8 cellular contexts compared by ENCODE assay signal in the genomic region with DNA sequence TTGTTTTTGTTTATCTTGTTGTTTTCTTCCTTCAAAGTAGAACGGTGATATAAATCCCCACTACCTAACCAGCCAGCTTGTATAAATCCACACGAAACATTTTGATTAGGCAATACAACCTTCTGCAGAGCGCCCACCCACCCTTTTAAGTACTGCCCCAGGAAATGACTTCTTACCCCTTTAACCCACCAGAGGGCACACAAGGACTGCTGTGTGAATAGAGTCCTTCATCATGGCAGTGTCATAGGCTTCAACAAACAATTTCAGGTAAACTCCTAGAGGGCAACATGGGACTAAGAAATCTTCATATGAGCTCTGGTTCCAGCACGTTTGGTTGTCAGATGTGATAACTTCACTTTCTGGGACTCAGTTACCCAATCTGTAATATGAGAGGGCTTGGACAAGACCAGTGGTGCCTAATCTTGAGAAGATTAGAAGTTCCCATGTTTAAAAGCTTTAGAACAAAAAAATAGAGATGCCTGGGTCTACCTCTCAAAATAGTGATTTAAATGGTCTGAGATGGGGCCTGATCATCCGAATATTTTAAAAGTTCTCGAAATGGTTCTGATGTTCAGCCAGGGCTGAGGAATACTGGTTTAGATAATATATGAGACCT. TPM values are rescaled to one million over a fixed set of nuclear protein-coding genes. Genes with fewer than 3 reads are reported as not detected.
A peak's percentile ranks its signal among the peaks of the same experiment; 100 is the strongest.
DNase-seq lines count a peak whose midpoint lies in the region; ATAC-seq, FAIRE-seq and TF ChIP-seq lines count a peak whose summit lies in the region.
"Had no signal": no experiment of that assay in that cellular context is flagged by ENCODE, and none has a peak within 500 bp of the region (broad histone marks: within the 10 kb centered on the region; RNA-seq: fewer than 3 reads in every experiment).

No MANE protein-coding gene starts in this region.

- H4K20me1 ChIP-seq in HCT116 (ENCODE audit: insufficient read depth) (no peaks in the 10 kb centered on the region), astrocyte (ENCODE audit: insufficient read depth, low read length) (no peaks in the 10 kb centered on the region), hepatocyte (ENCODE audit: insufficient read depth, poor library complexity, severe bottlenecking) (no peaks in the 10 kb centered on the region)

- no peak overlapping the region for H3K4me3 Mint-ChIP-seq in astrocyte (ENCODE audit: unreplicated experiment)

- no peaks in the 10 kb centered on the region for H3K4me1 Mint-ChIP-seq in astrocyte (ENCODE audit: low read depth, unreplicated experiment)

- DNase-seq in GM10266 (ENCODE audit: extremely low spot score) = peak; percentile 53
- peak; percentile 88 for DNase-seq in HCT116 (ENCODE audit: low read depth, low spot score)
- peak; percentile 27 for DNase-seq in NCI-H1048 (lab: John Stamatoyannopoulos, UW)
- DNase-seq in SHP77 (lab: John Stamatoyannopoulos, UW) = peak; percentile 53 to 59
- peak; percentile 57 for DNase-seq in astrocyte (ENCODE audit: low read depth)
- peak; percentile 87 for DNase-seq in hepatocyte (ENCODE audit: low spot score)
- peak; percentile 54 for DNase-seq in small intestine

- H3K4me3 ChIP-seq in HCT116 (replicated peaks in 1 of 2; ENCODE audit: low read depth in 1 of 2, low read length in 2 of 2) (no peak overlapping the region), astrocyte (ENCODE audit: insufficient read depth, low read depth, low read length) (no peak overlapping the region), hepatocyte (no peak overlapping the region), small intestine (ENCODE audit: low read depth in 1 of 2, low read length in 2 of 2) (no peak overlapping the region)

- no peaks in the 10 kb centered on the region for H3K36me3 ChIP-seq in HCT116 (ENCODE audit: control insufficient read depth in 1 of 2, insufficient read depth in 2 of 2, low read length in 2 of 2)
- H3K36me3 ChIP-seq in astrocyte (ENCODE audit: insufficient read depth, low read length) = no peaks in the 10 kb centered on the region
- no peaks in the 10 kb centered on the region for H3K36me3 ChIP-seq in hepatocyte (replicated peaks; ENCODE audit: insufficient read depth, low read depth)
- peaks cover 0 to 6% of the 10 kb centered on the region in 2 donors for H3K36me3 ChIP-seq in small intestine (ENCODE audit: control insufficient read depth in 2 of 2, insufficient read depth in 2 of 2, low read length in 2 of 2)

- peak; percentile 70 for TF ChIP-seq CTCF in GM10266 (IDR thresholded peaks at IDR 0.05; ENCODE audit: control insufficient read depth, insufficient read depth, low read depth, missing control alignments)
- peak; percentile 71 to 99 (median 90) for TF ChIP-seq CTCF in HCT116 (IDR thresholded peaks at IDR 0.05 in 2 of 3, conservative IDR thresholded peaks at IDR 0.05 in 1 of 3; ENCODE audit: borderline replicate concordance in 1 of 3, insufficient read depth in 1 of 3, low read depth in 2 of 3, low read length in 2 of 3)
- peak; percentile 73 for TF ChIP-seq CTCF in astrocyte (IDR thresholded peaks at IDR 0.05; ENCODE audit: insufficient read depth, low read depth, low read length)
- TF ChIP-seq CTCF in hepatocyte (IDR thresholded peaks at IDR 0.05; ENCODE audit: poor library complexity) = peak; percentile 94

- H3K27ac ChIP-seq in HCT116 (ENCODE audit: low read depth, low read length) = no peak overlapping the region
- H3K27ac ChIP-seq in astrocyte (ENCODE audit: low read depth, low read length) = no peak overlapping the region
- H3K27ac ChIP-seq in hepatocyte = no peak overlapping the region
- no peak overlapping the region for H3K27ac ChIP-seq in small intestine (ENCODE audit: low read depth in 1 of 2, low read length in 1 of 2)

- H3K4me1 ChIP-seq in HCT116 (ENCODE audit: control insufficient read depth in 1 of 2, insufficient read depth in 2 of 2, low read length in 2 of 2) (no peaks in the 10 kb centered on the region), astrocyte (ENCODE audit: insufficient read depth, low read length) (no peaks in the 10 kb centered on the region), hepatocyte (ENCODE audit: insufficient read depth) (no peaks in the 10 kb centered on the region), small intestine (ENCODE audit: control insufficient read depth in 2 of 2, insufficient read depth in 1 of 2, low read depth in 1 of 2, low read length in 1 of 2) (no peaks in the 10 kb centered on the region)

- H3K27me3 Mint-ChIP-seq in astrocyte (ENCODE audit: low read depth, unreplicated experiment) = peaks cover 2% of the 10 kb centered on the region

- POLR2A ChIA-PET in HCT116 (lab: Charles Lee) = interaction anchor here (0.7 to 1.5 kb wide), 5 partner anchors 164 to 444 kb away, joined by 3 to 5 read pairs (median 4); no protein-coding TSS in a partner anchor

- peak; percentile 99 for ATAC-seq in HCT116

- H3K9me3 ChIP-seq in HCT116 (ENCODE audit: control insufficient read depth in 1 of 2, insufficient read depth in 1 of 2, low read depth in 1 of 2, low read length in 2 of 2) (peaks cover 0 to 7% of the 10 kb centered on the region in 2 experiments; a peak in 1 of 4 replicates), astrocyte (ENCODE audit: insufficient read depth, low read depth, low read length) (peaks cover 3% of the 10 kb centered on the region), hepatocyte (ENCODE audit: low read depth) (no peaks in the 10 kb centered on the region), small intestine (ENCODE audit: control insufficient read depth, low read depth) (no peaks in the 10 kb centered on the region)

- WGBS in hepatocyte (ENCODE audit: low lambda C conversion rate, missing lambda C conversion rate) = 29% methylated on average over 6 of the region's 6 CpGs
- WGBS in small intestine, 3 donors = 35 to 55% (median 45%) methylated on average over 6 of the region's 6 CpGs

- CTCF ChIA-PET in HCT116 (lab: Charles Lee) = interaction anchor here (0.5 to 3.3 kb wide), 33 partner anchors 8 to 867 kb away, joined by 3 to 35 read pairs (median 4); a partner anchor contains a TSS

- H3K4me2 ChIP-seq in HCT116 (ENCODE audit: low read length) = no peak overlapping the region
- H3K4me2 ChIP-seq in astrocyte (ENCODE audit: low read length) = no peak overlapping the region
- H3K4me2 ChIP-seq in hepatocyte = no peak overlapping the region

- H3K27me3 ChIP-seq in HCT116 (ENCODE audit: insufficient read depth, low read length) (no peaks in the 10 kb centered on the region), astrocyte (ENCODE audit: insufficient read depth, low read length) (no peaks in the 10 kb centered on the region), hepatocyte (no peaks in the 10 kb centered on the region), small intestine (ENCODE audit: control insufficient read depth in 2 of 2, insufficient read depth in 2 of 2, low read length in 2 of 2) (no peaks in the 10 kb centered on the region)

- peaks cover 12% of the 10 kb centered on the region for H3K9me3 Mint-ChIP-seq in astrocyte (ENCODE audit: unreplicated experiment)

- no peak overlapping the region for H3K27ac Mint-ChIP-seq in astrocyte (ENCODE audit: unreplicated experiment)

- no peak for TF ChIP-seq POLR2A in HCT116 (IDR thresholded peaks at IDR 0.05; ENCODE audit: borderline replicate concordance, extremely low read depth, insufficient read depth, insufficient read length)

- BruUV-seq in HCT116 (replicated peaks; lab: Mats Ljungman, UMichigan) = no TSS peak

- FAIRE-seq in astrocyte (lab: Jason Lieb, UNC) (peak; percentile 23), small intestine (lab: Jason Lieb, UNC) (no peak)
- FAIRE-seq: endometrium had no signal

- RAD21 ChIA-PET in HCT116 (lab: Charles Lee; ENCODE audit: low non-redundant PET in 1 of 2, low total read pairs in 2 of 2, uncharacterized antibody in 2 of 2, unreplicated experiment in 2 of 2) = interaction anchor here (0.6 to 1.7 kb wide), 13 partner anchors 11 to 274 kb away, joined by 3 to 12 read pairs (median 3); a partner anchor contains a TSS

- H3K9me2 ChIP-seq in HCT116 (ENCODE audit: insufficient read depth) (no peaks in the 10 kb centered on the region), hepatocyte (replicated peaks; ENCODE audit: insufficient read depth) (no peaks in the 10 kb centered on the region)

- H3K79me2 ChIP-seq in HCT116 (ENCODE audit: insufficient read depth, low read length) (no peaks in the 10 kb centered on the region), astrocyte (ENCODE audit: insufficient read depth, low read length) (no peaks in the 10 kb centered on the region), hepatocyte (no peaks in the 10 kb centered on the region)

- intact Hi-C loops in HCT116 (cut with micrococcal nuclease) = loop anchor here (1.0 to 5.0 kb wide), 8 partner anchors 139 to 1804 kb away; no protein-coding TSS in a partner anchor

- peak; percentile 99 for TF ChIP-seq RAD21 in HCT116 (IDR thresholded peaks at IDR 0.05; ENCODE audit: low read depth)

- H3K9ac ChIP-seq in HCT116 (ENCODE audit: low read length) = no peak overlapping the region
- no peak overlapping the region for H3K9ac ChIP-seq in astrocyte (ENCODE audit: low read length)

- H3K36me3 Mint-ChIP-seq in astrocyte (ENCODE audit: low read depth, unreplicated experiment) = peaks cover 5% of the 10 kb centered on the region

- H2AFZ ChIP-seq in HCT116 (ENCODE audit: low read depth, low read length, poor library complexity, severe bottlenecking) (peak overlapping the region; percentile 83), astrocyte (ENCODE audit: low read depth, low read length) (no peak overlapping the region), hepatocyte (no peak overlapping the region)

TF ChIP-seq in HCT116, 20 proteins besides CTCF, POLR2A, EP300 and RAD21 (continues in another document):
- TF ChIP-seq, protein P1, sequence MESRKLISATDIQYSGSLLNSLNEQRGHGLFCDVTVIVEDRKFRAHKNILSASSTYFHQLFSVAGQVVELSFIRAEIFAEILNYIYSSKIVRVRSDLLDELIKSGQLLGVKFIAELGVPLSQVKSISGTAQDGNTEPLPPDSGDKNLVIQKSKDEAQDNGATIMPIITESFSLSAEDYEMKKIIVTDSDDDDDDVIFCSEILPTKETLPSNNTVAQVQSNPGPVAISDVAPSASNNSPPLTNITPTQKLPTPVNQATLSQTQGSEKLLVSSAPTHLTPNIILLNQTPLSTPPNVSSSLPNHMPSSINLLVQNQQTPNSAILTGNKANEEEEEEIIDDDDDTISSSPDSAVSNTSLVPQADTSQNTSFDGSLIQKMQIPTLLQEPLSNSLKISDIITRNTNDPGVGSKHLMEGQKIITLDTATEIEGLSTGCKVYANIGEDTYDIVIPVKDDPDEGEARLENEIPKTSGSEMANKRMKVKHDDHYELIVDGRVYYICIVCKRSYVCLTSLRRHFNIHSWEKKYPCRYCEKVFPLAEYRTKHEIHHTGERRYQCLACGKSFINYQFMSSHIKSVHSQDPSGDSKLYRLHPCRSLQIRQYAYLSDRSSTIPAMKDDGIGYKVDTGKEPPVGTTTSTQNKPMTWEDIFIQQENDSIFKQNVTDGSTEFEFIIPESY (IDR thresholded peaks at IDR 0.05; ENCODE audit: extremely low read depth, insufficient replicate concordance, low read length) = no peak
- TF ChIP-seq ZNF274 (IDR thresholded peaks at IDR 0.05; ENCODE audit: low read depth, low read length) (no peak), YY1 (IDR thresholded peaks at IDR 0.05; ENCODE audit: extremely low read depth, insufficient replicate concordance, low read depth, low read length) (peak; percentile 67)

RNA-seq across cellular contexts. Expression of a gene that starts 56.1 kb away (rescaled TPM):
- total RNA-seq in HCT116 (2021; ENCODE audit: unreplicated experiment) = 0.34 TPM
- 0.25 and 0.62 TPM in 2 replicates for polyA plus RNA-seq in HCT116 (2012)
- total RNA-seq in astrocyte = 0.59 and 0.75 TPM in 2 replicates
- total RNA-seq in hepatocyte = 2.4 and 3.1 TPM in 2 replicates
- 2.0 and 2.1 TPM in 2 replicates for polyA plus RNA-seq in hepatocyte
- 10 to 100 TPM in 2 of 3 donors, 1 to 10 TPM in 1; 8.0 to 23.5 (median 15.4) TPM for polyA plus RNA-seq in small intestine

Comparison
In these comparisons a context has a peak if more than half of its experiments do, and no peak if none do; other contexts are left out.
1. DNase-seq: peak in every context shown above with its lines; median percentile 88 in HCT116; 87 in hepatocyte; 57 in astrocyte; 56 in SHP77; 54 in small intestine; 53 in GM10266; 27 in NCI-H1048.